29 cellular contexts compared by ENCODE assay signal in the genomic region with DNA sequence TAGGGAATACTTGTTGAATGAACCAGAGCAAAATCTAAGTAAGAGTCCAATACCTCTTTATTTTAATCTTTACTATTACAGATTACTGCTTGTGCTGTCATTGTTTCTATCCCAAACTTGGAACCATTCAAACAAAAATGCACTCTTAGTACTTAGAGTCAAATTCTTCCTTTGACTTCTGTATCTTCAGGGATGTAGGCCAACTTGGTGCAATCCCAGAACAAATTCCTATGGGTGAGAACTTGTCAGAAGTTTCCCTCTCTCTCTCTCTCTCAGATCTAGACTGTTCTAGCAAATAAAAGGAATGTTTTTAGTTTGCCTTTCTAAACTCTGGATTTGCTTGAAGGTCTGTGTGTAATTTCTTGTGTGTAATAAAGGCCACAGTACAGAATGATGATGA.
"Had no signal": no experiment of that assay in that cellular context is flagged by ENCODE, and none has a peak within 500 bp of the region (broad histone marks: within the 10 kb centered on the region; RNA-seq: fewer than 3 reads in every experiment).

No MANE protein-coding gene starts in this region.

- H3K4me3 ChIP-seq: stomach, suprapubic skin, testis, thoracic aorta, thyroid gland, tibial artery, tibial nerve, transverse colon, upper lobe of left lung, upper lobe of right lung, uterus, vagina had no signal

- H3K27ac ChIP-seq: stomach, suprapubic skin, testis, thoracic aorta, thyroid gland, tibial artery, tibial nerve, transverse colon, upper lobe of left lung, upper lobe of right lung, uterus, vagina had no signal

- H3K27ac Mint-ChIP-seq: stimulated activated effector memory CD8-positive, alpha-beta T cell treated with anti-CD3 and anti-CD28 coated beads, Interleukin-12 subunit alpha, Interleukin-12 subunit beta, amount 100 ng/mL, for 72 hours; stimulated activated memory B cell treated with anti-CD40 and anti-IgM and Interleukin-4, amounts not matched to agents 10 μg/mL and 1 μg/mL and 100 μg/mL, for 72 hours; stimulated activated naive B cell treated with anti-CD40 and anti-IgM and Interleukin-4, amounts not matched to agents 10 μg/mL and 1 μg/mL and 100 μg/mL, for 72 hours; stimulated activated naive CD8-positive, alpha-beta T cell treated with anti-CD3 and anti-CD28 coated beads, Interleukin-15, amount 100 ng/mL, for 72 hours; stimulated activated naive CD8-positive, alpha-beta T cell treated with anti-CD3 and anti-CD28 coated beads, Interleukin-15, Interleukin-2, amounts not matched to agents 100 ng/mL and 50 ng/mL, for 24 hours; type B pancreatic cell had no signal

- H3K36me3 ChIP-seq: stomach, suprapubic skin, thoracic aorta, thyroid gland, tibial artery, tibial nerve, transverse colon, upper lobe of left lung, upper lobe of right lung, uterus, vagina had no signal

- ATAC-seq: stimulated activated effector memory CD8-positive, alpha-beta T cell treated with anti-CD3 and anti-CD28 coated beads, Interleukin-12 subunit alpha, Interleukin-12 subunit beta, amount 100 ng/mL, for 72 hours; stimulated activated memory B cell treated with anti-CD40 and anti-IgM and Interleukin-4, amounts not matched to agents 10 μg/mL and 1 μg/mL and 100 μg/mL, for 72 hours; stimulated activated naive B cell treated with anti-CD40 and anti-IgM and Interleukin-4, amounts not matched to agents 10 μg/mL and 1 μg/mL and 100 μg/mL, for 72 hours; stimulated activated naive CD8-positive, alpha-beta T cell treated with anti-CD3 and anti-CD28 coated beads, Interleukin-15, amount 100 ng/mL, for 72 hours; stimulated activated naive CD8-positive, alpha-beta T cell treated with anti-CD3 and anti-CD28 coated beads, Interleukin-15, Interleukin-2, amounts not matched to agents 100 U/mL and 50 U/mL, for 24 hours; upper lobe of right lung had no signal

- H3K4me3 Mint-ChIP-seq: stimulated activated effector memory CD8-positive, alpha-beta T cell treated with anti-CD3 and anti-CD28 coated beads, Interleukin-12 subunit alpha, Interleukin-12 subunit beta, amount 100 ng/mL, for 72 hours; stimulated activated memory B cell treated with anti-CD40 and anti-IgM and Interleukin-4, amounts not matched to agents 10 μg/mL and 1 μg/mL and 100 μg/mL, for 72 hours; stimulated activated naive B cell treated with anti-CD40 and anti-IgM and Interleukin-4, amounts not matched to agents 10 μg/mL and 1 μg/mL and 100 μg/mL, for 72 hours; stimulated activated naive CD8-positive, alpha-beta T cell treated with anti-CD3 and anti-CD28 coated beads, Interleukin-15, amount 100 ng/mL, for 72 hours; stimulated activated naive CD8-positive, alpha-beta T cell treated with anti-CD3 and anti-CD28 coated beads, Interleukin-15, Interleukin-2, amounts not matched to agents 100 ng/mL and 50 ng/mL, for 24 hours; type B pancreatic cell had no signal

- H3K27me3 ChIP-seq: stomach, suprapubic skin, testis, thyroid gland, tibial artery, tibial nerve, transverse colon, upper lobe of left lung, upper lobe of right lung, uterus, vagina had no signal

- H3K27me3 Mint-ChIP-seq: stimulated activated memory B cell treated with anti-CD40 and anti-IgM and Interleukin-4, amounts not matched to agents 10 μg/mL and 1 μg/mL and 100 μg/mL, for 72 hours; stimulated activated naive B cell treated with anti-CD40 and anti-IgM and Interleukin-4, amounts not matched to agents 10 μg/mL and 1 μg/mL and 100 μg/mL, for 72 hours; stimulated activated naive CD8-positive, alpha-beta T cell treated with anti-CD3 and anti-CD28 coated beads, Interleukin-15, amount 100 ng/mL, for 72 hours; stimulated activated naive CD8-positive, alpha-beta T cell treated with anti-CD3 and anti-CD28 coated beads, Interleukin-15, Interleukin-2, amounts not matched to agents 100 ng/mL and 50 ng/mL, for 24 hours; type B pancreatic cell had no signal

- DNase-seq: stimulated activated CD4-positive, alpha-beta T cell treated with anti-CD3 and anti-CD28 coated beads, Interleukin-2, amount 100 ng/mL, for 48 hours; stimulated activated CD4-positive, alpha-beta T cell treated with anti-CD3 and anti-CD28 coated beads, Interleukin-4, amount 100 ng/mL, for 1 hour; stimulated activated CD4-positive, alpha-beta T cell treated with anti-CD3 and anti-CD28 coated beads, Interleukin-4, amount 100 ng/mL, for 24 hours; stimulated activated CD4-positive, alpha-beta T cell treated with anti-CD3 and anti-CD28 coated beads, Interleukin-4, amount 100 ng/mL, for 4 hours; stimulated activated CD8-positive, alpha-beta memory T cell treated with anti-CD3 and anti-CD28 coated beads, Interleukin-4, amount 100 ng/mL, for 48 hours; stimulated activated naive B cell treated with anti-CD40 and anti-IgM and Interleukin-4, amounts not matched to agents 10 μg/mL and 1 μg/mL and 100 μg/mL, for 72 hours; stimulated activated naive CD4-positive, alpha-beta T cell; stimulated activated naive CD4-positive, alpha-beta T cell treated with Interleukin-2 at 50 U/mL for 16 hours; stimulated activated naive CD8-positive, alpha-beta T cell treated with anti-CD3 and anti-CD28 coated beads, Interleukin-15, amount 100 ng/mL, for 72 hours; stimulated activated naive CD8-positive, alpha-beta T cell treated with anti-CD3 and anti-CD28 coated beads, Interleukin-15, Interleukin-2, amounts not matched to agents 100 U/mL and 50 U/mL, for 24 hours; stomach; substantia nigra; testis; thyroid gland; tibial artery; transverse colon; trophoblast cell; upper lobe of left lung; upper lobe of right lung; uterus had no signal

- FAIRE-seq: urothelium cell line had no signal

- H3K9me3 Mint-ChIP-seq: stimulated activated effector memory CD8-positive, alpha-beta T cell treated with anti-CD3 and anti-CD28 coated beads, Interleukin-12 subunit alpha, Interleukin-12 subunit beta, amount 100 ng/mL, for 72 hours; stimulated activated naive CD8-positive, alpha-beta T cell treated with anti-CD3 and anti-CD28 coated beads, Interleukin-15, amount 100 ng/mL, for 72 hours; stimulated activated naive CD8-positive, alpha-beta T cell treated with anti-CD3 and anti-CD28 coated beads, Interleukin-15, Interleukin-2, amounts not matched to agents 100 ng/mL and 50 ng/mL, for 24 hours; type B pancreatic cell had no signal

- H3K36me3 Mint-ChIP-seq: stimulated activated effector memory CD8-positive, alpha-beta T cell treated with anti-CD3 and anti-CD28 coated beads, Interleukin-12 subunit alpha, Interleukin-12 subunit beta, amount 100 ng/mL, for 72 hours; stimulated activated memory B cell treated with anti-CD40 and anti-IgM and Interleukin-4, amounts not matched to agents 10 μg/mL and 1 μg/mL and 100 μg/mL, for 72 hours; stimulated activated naive B cell treated with anti-CD40 and anti-IgM and Interleukin-4, amounts not matched to agents 10 μg/mL and 1 μg/mL and 100 μg/mL, for 72 hours; type B pancreatic cell had no signal

- H3K4me1 ChIP-seq: stomach, suprapubic skin, testis, thyroid gland, tibial artery, transverse colon, upper lobe of left lung, upper lobe of right lung, uterus, vagina had no signal

- H3K9me3 ChIP-seq: stomach, suprapubic skin, testis, thoracic aorta, thyroid gland, tibial artery, tibial nerve, transverse colon, upper lobe of left lung, upper lobe of right lung, uterus, vagina had no signal

- H3K4me1 Mint-ChIP-seq: stimulated activated effector memory CD8-positive, alpha-beta T cell treated with anti-CD3 and anti-CD28 coated beads, Interleukin-12 subunit alpha, Interleukin-12 subunit beta, amount 100 ng/mL, for 72 hours; stimulated activated memory B cell treated with anti-CD40 and anti-IgM and Interleukin-4, amounts not matched to agents 10 μg/mL and 1 μg/mL and 100 μg/mL, for 72 hours; stimulated activated naive B cell treated with anti-CD40 and anti-IgM and Interleukin-4, amounts not matched to agents 10 μg/mL and 1 μg/mL and 100 μg/mL, for 72 hours; stimulated activated naive CD8-positive, alpha-beta T cell treated with anti-CD3 and anti-CD28 coated beads, Interleukin-15, amount 100 ng/mL, for 72 hours had no signal
